In the genomic region with DNA sequence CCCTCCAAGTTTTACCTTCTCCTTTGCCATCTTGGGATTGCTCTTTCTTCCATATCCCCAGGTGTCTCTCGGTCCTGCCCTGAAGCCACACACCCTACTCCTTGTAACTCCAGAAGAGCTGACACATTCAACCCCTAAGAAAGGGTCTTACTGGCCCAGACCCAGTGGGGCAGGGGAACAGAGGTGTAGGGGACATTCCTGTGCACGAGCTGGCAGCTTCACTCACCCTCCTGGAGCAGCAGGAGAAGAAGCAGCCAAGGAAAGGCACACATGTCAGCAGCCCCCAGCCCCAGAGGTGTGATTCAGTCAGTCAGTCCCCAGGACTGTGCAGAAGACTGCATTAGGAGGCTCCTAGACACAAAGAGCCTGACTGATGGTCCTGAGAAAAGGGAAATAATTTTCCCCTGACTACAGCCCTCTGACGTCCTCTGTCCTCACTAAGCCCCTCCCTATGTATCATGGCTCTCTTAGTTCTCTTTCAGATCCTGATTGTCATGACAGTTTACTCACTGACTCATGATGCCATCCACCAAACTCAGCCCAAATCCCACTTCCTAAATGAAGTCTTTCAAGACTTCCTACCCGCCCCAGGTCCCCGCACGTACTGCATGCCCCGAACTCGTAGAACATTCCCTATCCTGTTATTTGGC, we compare ENCODE assay signal across 17 cellular contexts. TPM values are rescaled to one million over a fixed set of nuclear protein-coding genes. Genes with fewer than 3 reads are reported as not detected.
DNase-seq lines count a peak whose midpoint lies in the region; ATAC-seq, FAIRE-seq and TF ChIP-seq lines count a peak whose summit lies in the region.
"Had no signal": no experiment of that assay in that cellular context is flagged by ENCODE, and none has a peak within 500 bp of the region (broad histone marks: within the 10 kb centered on the region; RNA-seq: fewer than 3 reads in every experiment).

A gene (minus strand): TSS at position 372 of the 650 bp plus-strand sequence. CDS start 100 bp downstream, at position 272.

- H3K27me3 ChIP-seq in right lobe of liver (no peaks in the 10 kb centered on the region), HepG2 (ENCODE audit: control insufficient read depth in 1 of 2, insufficient read depth in 2 of 2, low read length in 2 of 2) (peaks cover 0 to 22% of the 10 kb centered on the region in 2 experiments; a peak in 1 of 5 replicates), fibroblast of lung (ENCODE audit: control insufficient read depth, insufficient read depth, low read length) (peaks cover 6% of the 10 kb centered on the region), uterus (no peaks in the 10 kb centered on the region), tibial nerve (peaks cover 0 to 14% of the 10 kb centered on the region in 2 donors)

- TF ChIP-seq POLR2A in right lobe of liver (IDR thresholded peaks at IDR 0.05) = no peak
- no peak for TF ChIP-seq POLR2A in HepG2 (IDR thresholded peaks at IDR 0.05; ENCODE audit: insufficient read depth in 1 of 2, low read depth in 2 of 2, low read length in 2 of 2)
- no peak for TF ChIP-seq POLR2A in uterus (IDR thresholded peaks at IDR 0.05)
- TF ChIP-seq POLR2A in tibial nerve (IDR thresholded peaks at IDR 0.05) = no peak

- H3K9ac ChIP-seq in HepG2 (ENCODE audit: insufficient read depth, low read depth, low read length) = no peak within 1 kb of the TSS
- H3K9ac ChIP-seq in fibroblast of lung (ENCODE audit: insufficient read depth, low read length) = no peak within 1 kb of the TSS

- in situ Hi-C loops in HepG2 (cut with HindIII; ENCODE audit: extremely low pct_ligation_motif_present, low pct_unique_long_range_greater_than_20kb) = no loop called here
- in situ Hi-C loops in SK-MEL-5 (cut with HindIII; ENCODE audit: low pct_unique_long_range_greater_than_20kb, low sequenced_read_pairs) = no loop called here

- H2AFZ ChIP-seq in HepG2 (ENCODE audit: low read length) (no peak within 1 kb of the TSS), fibroblast of lung (ENCODE audit: low read length) (no peak within 1 kb of the TSS)

- no peak for FAIRE-seq in HepG2 (lab: Jason Lieb, UNC)
- FAIRE-seq: endometrium, G401.6 had no signal

- POLR2A ChIA-PET in HepG2 (lab: Yijun Ruan, JAX) = no interaction called here

- H3K27ac ChIP-seq in right lobe of liver = no peak within 1 kb of the TSS
- H3K27ac ChIP-seq in HepG2 (ENCODE audit: extremely low read length, insufficient read depth, low read length) = no peak within 1 kb of the TSS
- H3K27ac ChIP-seq in fibroblast of lung (ENCODE audit: insufficient read depth, low read length) = no peak within 1 kb of the TSS
- no peak within 1 kb of the TSS for H3K27ac ChIP-seq in uterus
- H3K27ac ChIP-seq in tibial nerve = no peak within 1 kb of the TSS
- no peak within 1 kb of the TSS for H3K27ac ChIP-seq in caudate nucleus (ENCODE audit: low read depth, low read length)
- H3K27ac ChIP-seq: HL-60, tibial artery had no signal

- TF ChIP-seq CTCF in right lobe of liver (IDR thresholded peaks at IDR 0.05) (no peak), HepG2 (CRISPR knock-in tag; IDR thresholded peaks at IDR 0.05) (no peak), fibroblast of lung (conservative IDR thresholded peaks at IDR 0.05 in 1 of 2, IDR thresholded peaks at IDR 0.05 in 1 of 2; ENCODE audit: low read depth in 1 of 2, low read length in 2 of 2) (no peak), uterus (IDR thresholded peaks at IDR 0.05) (no peak), tibial nerve (IDR thresholded peaks at IDR 0.05) (no peak)

- TF ChIP-seq EP300 in HepG2 (IDR thresholded peaks at IDR 0.05; ENCODE audit: low read depth in 2 of 2, low read length in 2 of 2) (no peak), HepG2 (CRISPR knock-in tag; IDR thresholded peaks at IDR 0.05; ENCODE audit: borderline replicate concordance) (no peak), tibial nerve (IDR thresholded peaks at IDR 0.05) (no peak)

- H3K36me3 ChIP-seq in right lobe of liver (no peaks in the 10 kb centered on the region), HepG2 (replicated peaks in 1 of 2; ENCODE audit: control insufficient read depth in 1 of 2, insufficient read depth in 2 of 2, low read length in 2 of 2) (no peaks in the 10 kb centered on the region), fibroblast of lung (ENCODE audit: control insufficient read depth, insufficient read depth, low read length) (no peaks in the 10 kb centered on the region), uterus (no peaks in the 10 kb centered on the region), tibial nerve (no peaks in the 10 kb centered on the region)
- H3K36me3 ChIP-seq: tibial artery had no signal

- H3K79me2 ChIP-seq in HepG2 (ENCODE audit: insufficient read depth, low read length) (no peaks in the 10 kb centered on the region), fibroblast of lung (ENCODE audit: control insufficient read depth, insufficient read depth, low read length) (no peaks in the 10 kb centered on the region)

- H4K20me1 ChIP-seq in HepG2 (ENCODE audit: insufficient read depth, low read length) (no peaks in the 10 kb centered on the region), fibroblast of lung (ENCODE audit: control insufficient read depth, extremely low read depth, insufficient read depth, low read length) (no peaks in the 10 kb centered on the region)

- CTCF ChIA-PET in HepG2 (lab: Yijun Ruan, JAX; ENCODE audit: low intra/inter-chr PET ratio, low total read pairs) = no interaction called here

- H3K4me3 ChIP-seq in right lobe of liver (no peak within 1 kb of the TSS), HepG2 (replicated peaks in 1 of 3; ENCODE audit: insufficient read depth in 1 of 3, low read depth in 2 of 3, low read length in 3 of 3) (no peak within 1 kb of the TSS), fibroblast of lung (replicated peaks in 1 of 4; ENCODE audit: control extremely low read depth in 1 of 4, insufficient read depth in 1 of 4, low read depth in 3 of 4, low read length in 4 of 4) (no peak within 1 kb of the TSS), uterus (no peak within 1 kb of the TSS), tibial nerve (no peak within 1 kb of the TSS)
- H3K4me3 ChIP-seq: tibial artery had no signal

- H3K9me3 ChIP-seq in right lobe of liver (no peaks in the 10 kb centered on the region), HepG2 (ENCODE audit: low read length) (no peaks in the 10 kb centered on the region), fibroblast of lung (ENCODE audit: control insufficient read depth, insufficient read depth, low read depth, low read length) (no peaks in the 10 kb centered on the region), uterus (no peaks in the 10 kb centered on the region), tibial nerve (no peaks in the 10 kb centered on the region)
- H3K9me3 ChIP-seq: tibial artery had no signal

- BruUV-seq in HepG2 (replicated peaks; lab: Mats Ljungman, UMichigan) = no TSS peak

- H3K4me2 ChIP-seq in HepG2 (ENCODE audit: low read depth, low read length) (no peak within 1 kb of the TSS), fibroblast of lung (ENCODE audit: extremely low read depth, insufficient read depth, low read length) (no peak within 1 kb of the TSS)

- H3K4me1 ChIP-seq in right lobe of liver (no peaks in the 10 kb centered on the region), HepG2 (ENCODE audit: insufficient read depth, low read length) (no peaks in the 10 kb centered on the region), fibroblast of lung (ENCODE audit: control insufficient read depth, extremely low read depth, insufficient read depth, low read length) (no peaks in the 10 kb centered on the region), uterus (no peaks in the 10 kb centered on the region), tibial nerve (no peaks in the 10 kb centered on the region)

- TF ChIP-seq RAD21 in HepG2 (CRISPR knock-in tag; IDR thresholded peaks at IDR 0.05) = no peak

- intact Hi-C loops in right lobe of liver (cut with DNase I) (no loop called here), HepG2 (cut with micrococcal nuclease; ENCODE audit: unreplicated experiment) (no loop called here), uterus (cut with DNase I; ENCODE audit: low total_unique reads) (no loop called here)

- no peak for DNase-seq in right lobe of liver
- no peak for DNase-seq in HepG2 (ENCODE audit: low spot score)
- peak; percentile 67 for DNase-seq in SK-MEL-5 (ENCODE audit: low read depth, low spot score)
- peak; percentile 8 to 59 for DNase-seq in fibroblast of lung (ENCODE audit: low read depth in 2 of 2)
- no peak for DNase-seq in DMS153 treated with DMSO at 0.1 percent for 48 hours (lab: John Stamatoyannopoulos, UW; ENCODE audit: unreplicated experiment)
- DNase-seq in uterus = no peak
- DNase-seq in tibial nerve (ENCODE audit: low spot score in 2 of 2) = no peak
- DNase-seq in caudate nucleus (lab: John Stamatoyannopoulos, UW) = no peak
- DNase-seq: AML-193, anterior cingulate cortex, NCI-H146, retina, T1000 had no signal

- WGBS in right lobe of liver (ENCODE audit: insufficient coverage, low coverage, low lambda C conversion rate, missing lambda C conversion rate) = 60% methylated on average over 7 of the region's 8 CpGs
- WGBS in HepG2 (ENCODE audit: low lambda C conversion rate) = 39% methylated on average over 8 of the region's 8 CpGs
- WGBS in tibial nerve, 2 donors = 42 to 53% methylated on average over 8 of the region's 8 CpGs

- peak in 3 of 4 donors; percentile 25 to 51 (median 44) for ATAC-seq in right lobe of liver
- no peak for ATAC-seq in HepG2

RNA-seq across cellular contexts. Expression of the gene that starts here (rescaled TPM):
- total RNA-seq in right lobe of liver = 1 to 10 TPM in 3 of 6 experiments, under 1 TPM in 1, not detected in 2; 0.68 to 2.2 (median 1.6) TPM
- not detected in 2 replicates for total RNA-seq in HepG2 (2016; rRNA removed; fragmentation: Illumina TruSeq; extraction: Trizol)
- total RNA-seq in HepG2 (2016; cell fraction: cytosol; rRNA removed; fragmentation: Illumina TruSeq; extraction: Trizol; ENCODE audit: low read depth) = not detected in 2 replicates
- not detected in 2 replicates for total RNA-seq in HepG2 (2016; cell fraction: insoluble cytoplasmic fraction; rRNA removed; fragmentation: Illumina TruSeq; extraction: Trizol)
- not detected in 2 replicates for total RNA-seq in HepG2 (2016; cell fraction: membrane; rRNA removed; fragmentation: Illumina TruSeq; extraction: Trizol)
- not detected in 2 replicates for total RNA-seq in HepG2 (2016; cell fraction: nucleus; rRNA removed; fragmentation: Illumina TruSeq; extraction: Trizol)
- polyA plus RNA-seq in HepG2 (2011; rRNA removed) = 0.55 and 0.82 TPM in 2 replicates
- polyA plus RNA-seq in HepG2 (2011; cell fraction: cytosol; rRNA removed) = 0.67 and 1.1 TPM in 2 replicates
- polyA plus RNA-seq in HepG2 (2011; cell fraction: nucleus; rRNA removed) = 0.12 and 0.47 TPM in 2 replicates
- polyA plus RNA-seq in HepG2 (2012) = not detected in 2 replicates
- not detected in 2 replicates for polyA plus RNA-seq in HepG2 (2016; cell fraction: cytosol; fragmentation: Illumina TruSeq; extraction: Trizol; ENCODE audit: low read depth)
- not detected in 2 replicates for polyA plus RNA-seq in HepG2 (2016; cell fraction: insoluble cytoplasmic fraction; fragmentation: Illumina TruSeq; extraction: Trizol; ENCODE audit: low read depth)
- polyA plus RNA-seq in HepG2 (2016; cell fraction: membrane; fragmentation: Illumina TruSeq; extraction: Trizol; ENCODE audit: low read depth) = not detected in 2 replicates
- not detected in 2 replicates for polyA plus RNA-seq in HepG2 (2016; cell fraction: nucleus; fragmentation: Illumina TruSeq; extraction: Trizol; ENCODE audit: insufficient read depth, low read depth)
- polyA minus RNA-seq in HepG2 (2011; rRNA and poly(A)+ RNA removed; ENCODE audit: low replicate concordance) = not detected in 2 replicates
- polyA minus RNA-seq in HepG2 (2011; cell fraction: cytosol; rRNA and poly(A)+ RNA removed) = not detected in 2 replicates
- not detected in 2 replicates for polyA minus RNA-seq in HepG2 (2011; cell fraction: nucleus; rRNA and poly(A)+ RNA removed)
- total RNA-seq in SK-MEL-5 (2014; rRNA removed; shearing (Covaris generic)) = 13.6 and 17.9 TPM in 2 replicates
- polyA plus RNA-seq in SK-MEL-5 (2015; cell fraction: cytosol; rRNA removed) = 7.3 and 11.2 TPM in 2 replicates
- polyA plus RNA-seq in SK-MEL-5 (2015; cell fraction: nucleus; rRNA removed) = 0.73 and 3.5 TPM in 2 replicates
- not detected in 2 replicates for total RNA-seq in fibroblast of lung
- not detected in 2 replicates for polyA plus RNA-seq in fibroblast of lung
- not detected in 2 replicates for polyA plus RNA-seq in fibroblast of lung (2012)
- not detected in 2 replicates for polyA minus RNA-seq in fibroblast of lung (ENCODE audit: low replicate concordance)
- total RNA-seq in uterus = not detected
- total RNA-seq in tibial nerve = not detected

Comparison
In these comparisons a context has a peak if more than half of its experiments do, and no peak if none do; other contexts are left out.
1. Peak in DNase-seq in fibroblast of lung; RNA of the gene not detected or under 1 TPM.